In genomic region chr1:115706009-115706362, GRCh38 we compare ENCODE assay signal across 16 cellular contexts.
"Had no signal": no experiment of that assay in that cellular context is flagged by ENCODE, and none has a peak within 500 bp of the region (broad histone marks: within the 10 kb centered on the region; RNA-seq: fewer than 3 reads in every experiment).

No MANE protein-coding gene starts in this region.

- DNase-seq: activated CD4-positive, alpha-beta T cell treated with anti-CD3 and anti-CD28 coated beads, Interleukin-2, amount 10 ng/mL, durations not matched to agents 24 days and 14 days; activated CD8-positive, alpha-beta T cell treated with anti-CD3 and anti-CD28 coated beads for 36 hours; activated gamma-delta T cell; activated T-cell treated with anti-CD3 and anti-CD28 coated beads, Interleukin-2, amount 50 U/mL, for 1 hour; adrenal gland; dermis blood vessel endothelial cell; effector memory CD4-positive, alpha-beta T cell; esophagus squamous epithelium; left cardiac atrium; pancreas; stimulated activated naive B cell treated with anti-CD40 and anti-IgM and Interleukin-4, amounts not matched to agents 10 μg/mL and 1 μg/mL and 100 μg/mL, for 72 hours; uterus had no signal

- H3K36me3 Mint-ChIP-seq: activated naive CD4-positive, alpha-beta T cell treated with anti-CD3 and anti-CD28 coated beads, Interleukin-2, amount 50 U/mL, for 24 hours; stimulated activated naive B cell treated with anti-CD40 and anti-IgM and Interleukin-4, amounts not matched to agents 10 μg/mL and 1 μg/mL and 100 μg/mL, for 72 hours had no signal

- H3K27ac ChIP-seq: adrenal gland, pancreas, thoracic aorta, uterus had no signal

- H3K4me1 Mint-ChIP-seq: activated CD4-positive, alpha-beta T cell treated with anti-CD3 and anti-CD28 coated beads, Interleukin-2, amount 10 ng/mL, durations not matched to agents 24 days and 14 days; activated naive CD4-positive, alpha-beta T cell treated with anti-CD3 and anti-CD28 coated beads, Interleukin-2, amount 50 U/mL, for 24 hours; stimulated activated naive B cell treated with anti-CD40 and anti-IgM and Interleukin-4, amounts not matched to agents 10 μg/mL and 1 μg/mL and 100 μg/mL, for 72 hours had no signal

- H3K9me3 ChIP-seq: adrenal gland, esophagus squamous epithelium, pancreas, thoracic aorta, uterus had no signal

- H3K4me3 ChIP-seq: adrenal gland, esophagus squamous epithelium, lung, pancreas, thoracic aorta, uterus had no signal

- H3K36me3 ChIP-seq: adrenal gland, esophagus squamous epithelium, pancreas, thoracic aorta, uterus had no signal

- H3K27ac Mint-ChIP-seq: activated CD4-positive, alpha-beta T cell treated with anti-CD3 and anti-CD28 coated beads, Interleukin-2, amount 10 ng/mL, durations not matched to agents 24 days and 14 days; activated CD8-positive, alpha-beta T cell treated with anti-CD3 and anti-CD28 coated beads for 36 hours; activated naive CD4-positive, alpha-beta T cell treated with anti-CD3 and anti-CD28 coated beads, Interleukin-2, amount 50 U/mL, for 24 hours; stimulated activated naive B cell treated with anti-CD40 and anti-IgM and Interleukin-4, amounts not matched to agents 10 μg/mL and 1 μg/mL and 100 μg/mL, for 72 hours; T-helper 1 cell treated with Interleukin-12 subunit alpha and Interleukin-12 subunit beta and Interleukin-4 antibody, amounts not matched to agents 30 μg/mL and 1 μg/mL, for 36 hours had no signal

- H3K27me3 ChIP-seq: pancreas, uterus had no signal

- H3K9me3 Mint-ChIP-seq: activated CD4-positive, alpha-beta T cell treated with anti-CD3 and anti-CD28 coated beads, Interleukin-2, amount 10 ng/mL, durations not matched to agents 24 days and 14 days; activated CD8-positive, alpha-beta T cell treated with anti-CD3 and anti-CD28 coated beads for 36 hours; activated naive CD4-positive, alpha-beta T cell treated with anti-CD3 and anti-CD28 coated beads, Interleukin-2, amount 50 U/mL, for 24 hours; stimulated activated naive B cell treated with anti-CD40 and anti-IgM and Interleukin-4, amounts not matched to agents 10 μg/mL and 1 μg/mL and 100 μg/mL, for 72 hours; T-helper 1 cell treated with Interleukin-12 subunit alpha and Interleukin-12 subunit beta and Interleukin-4 antibody, amounts not matched to agents 30 μg/mL and 1 μg/mL, for 36 hours had no signal

- H3K4me3 Mint-ChIP-seq: activated CD4-positive, alpha-beta T cell treated with anti-CD3 and anti-CD28 coated beads, Interleukin-2, amount 10 ng/mL, durations not matched to agents 24 days and 14 days; activated CD8-positive, alpha-beta T cell treated with anti-CD3 and anti-CD28 coated beads for 36 hours; activated naive CD4-positive, alpha-beta T cell treated with anti-CD3 and anti-CD28 coated beads, Interleukin-2, amount 50 U/mL, for 24 hours; stimulated activated naive B cell treated with anti-CD40 and anti-IgM and Interleukin-4, amounts not matched to agents 10 μg/mL and 1 μg/mL and 100 μg/mL, for 72 hours; T-helper 1 cell treated with Interleukin-12 subunit alpha and Interleukin-12 subunit beta and Interleukin-4 antibody, amounts not matched to agents 30 μg/mL and 1 μg/mL, for 36 hours had no signal

- H3K4me1 ChIP-seq: adrenal gland, pancreas, uterus had no signal
